14 cellular contexts compared by ENCODE assay signal in genomic region chr2:58429285-58429874, GRCh38.
DNase-seq lines count a peak whose midpoint lies in the region; ATAC-seq, FAIRE-seq and TF ChIP-seq lines count a peak whose summit lies in the region.
"Had no signal": no experiment of that assay in that cellular context is flagged by ENCODE, and none has a peak within 500 bp of the region (broad histone marks: within the 10 kb centered on the region; RNA-seq: fewer than 3 reads in every experiment).

No MANE protein-coding gene starts in this region.

- H3K36me3 ChIP-seq in Caco-2 (ENCODE audit: control insufficient read depth, insufficient read depth, low read length) = no peaks in the 10 kb centered on the region
- peaks cover 7% of the 10 kb centered on the region; the same call in 1 of the 2 replicates for H3K36me3 ChIP-seq in HUES48 (ENCODE audit: control insufficient read depth, insufficient read depth, low read length)
- no peaks in the 10 kb centered on the region for H3K36me3 ChIP-seq in H1 (ENCODE audit: control insufficient read depth in 2 of 4, insufficient read depth in 4 of 4, low read length in 3 of 4)
- no peaks in the 10 kb centered on the region for H3K36me3 ChIP-seq in gastrocnemius medialis
- H3K36me3 ChIP-seq: esophagus muscularis mucosa, HAP-1 had no signal

- H3K4ac ChIP-seq in H1 (replicated peaks; ENCODE audit: insufficient read length, low read depth, low read length) = no peak overlapping the region

- peak overlapping the region; percentile 87 for H4K5ac ChIP-seq in H1 (ENCODE audit: insufficient read length, low read depth, low read length)

- H3K27me3 ChIP-seq in Caco-2 (replicated peaks; ENCODE audit: control insufficient read depth, insufficient read depth, low read length) (no peaks in the 10 kb centered on the region), HUES48 (ENCODE audit: control insufficient read depth, insufficient read depth, low read length) (no peaks in the 10 kb centered on the region), H1 (replicated peaks in 1 of 4; ENCODE audit: control insufficient read depth in 3 of 4, extremely low read depth in 1 of 4, insufficient read depth in 3 of 4, low read length in 3 of 4) (no peaks in the 10 kb centered on the region), gastrocnemius medialis (peaks cover 0 to 16% (median 6%) of the 10 kb centered on the region in 3 donors)
- H3K27me3 ChIP-seq: body of pancreas had no signal

- no peak overlapping the region; the same call in 1 of the 2 replicates for H2AK5ac ChIP-seq in H1 (ENCODE audit: low read depth, low read length)

- peak overlapping the region; percentile 97 for H3K27ac ChIP-seq in HUES48 (ENCODE audit: low read depth, low read length)
- peak overlapping the region; percentile 90 for H3K27ac ChIP-seq in H1 (ENCODE audit: low read depth, low read length)
- H3K27ac ChIP-seq in gastrocnemius medialis = no peak overlapping the region
- H3K27ac ChIP-seq: body of pancreas, esophagus muscularis mucosa had no signal

- TF ChIP-seq CTCF in Caco-2 (IDR thresholded peaks at IDR 0.05; ENCODE audit: insufficient read depth in 1 of 2, low read depth in 1 of 2, low read length in 1 of 2, severe bottlenecking in 1 of 2, unreplicated experiment in 1 of 2) (no peak), H1 (IDR thresholded peaks at IDR 0.05; ENCODE audit: control extremely low read depth in 1 of 3, insufficient read depth in 1 of 3, low read depth in 1 of 3, low read length in 3 of 3) (no peak), nephron progenitor cell (IDR thresholded peaks at IDR 0.05) (no peak), D721Med (IDR thresholded peaks at IDR 0.05; ENCODE audit: insufficient read depth, missing control alignments) (no peak), gastrocnemius medialis (IDR thresholded peaks at IDR 0.05 in 4 of 5, conservative IDR thresholded peaks at IDR 0.05 in 1 of 5) (no peak)

- H2BK12ac ChIP-seq in H1 (ENCODE audit: low read depth, low read length) = peak overlapping the region; percentile 32; the same call in 1 of the 2 replicates

- H2BK15ac ChIP-seq in H1 (ENCODE audit: low read length) = no peak overlapping the region; the same call in 1 of the 2 replicates

- no peaks in the 10 kb centered on the region for H3K9me3 Mint-ChIP-seq in Caco-2 (ENCODE audit: unreplicated experiment)
- H3K9me3 Mint-ChIP-seq in nephron progenitor cell = no peaks in the 10 kb centered on the region
- H3K9me3 Mint-ChIP-seq: stimulated activated naive B cell treated with anti-CD40 and anti-IgM and Interleukin-4, amounts not matched to agents 10 μg/mL and 1 μg/mL and 100 μg/mL, for 72 hours had no signal

- intact Hi-C loops in Caco-2 (cut with micrococcal nuclease; ENCODE audit: unreplicated experiment) (no loop called here), gastrocnemius medialis (cut with DNase I; ENCODE audit: low total_unique reads) (no loop called here)

- H3K4me3 ChIP-seq in Caco-2 (ENCODE audit: low read depth, low read length) = no peak overlapping the region
- H3K4me3 ChIP-seq in HUES48 (ENCODE audit: low read depth, low read length) = peak overlapping the region; percentile 80
- H3K4me3 ChIP-seq in H1 (ENCODE audit: extremely low read depth in 1 of 4, insufficient read depth in 2 of 4, low read depth in 3 of 4, low read length in 4 of 4) = peak overlapping the region; percentile 63 to 75 (median 72)
- no peak overlapping the region for H3K4me3 ChIP-seq in gastrocnemius medialis

- TF ChIP-seq RAD21 in H1 (IDR thresholded peaks at IDR 0.05 in 1 of 2, conservative IDR thresholded peaks at IDR 0.05 in 1 of 2; ENCODE audit: low read depth in 2 of 2, low read length in 2 of 2) = no peak

- no peak overlapping the region for H3K23ac ChIP-seq in H1 (ENCODE audit: insufficient read length)

- H2BK120ac ChIP-seq in H1 (replicated peaks; ENCODE audit: low read depth, low read length) = peak overlapping the region; percentile 71

- ATAC-seq in HG02588 (IDR thresholded peaks at IDR 0.05; ENCODE audit: unreplicated experiment) = no peak
- ATAC-seq in gastrocnemius medialis = no peak

- peak overlapping the region; percentile 79; the same call in 1 of the 2 replicates for H2BK5ac ChIP-seq in H1 (ENCODE audit: low read depth, low read length)

- H3K79me2 ChIP-seq in H1 (ENCODE audit: control insufficient read depth in 1 of 2, insufficient read depth in 2 of 2, low read length in 2 of 2) = peaks cover 0 to 2% of the 10 kb centered on the region in 2 experiments; a peak in 1 of 4 replicates

- H2AFZ ChIP-seq in H1 (ENCODE audit: low read length) = no peak overlapping the region

- H3K4me1 ChIP-seq in Caco-2 = no peaks in the 10 kb centered on the region
- peaks cover 33% of the 10 kb centered on the region for H3K4me1 ChIP-seq in HUES48 (ENCODE audit: control insufficient read depth, insufficient read depth, low read length)
- H3K4me1 ChIP-seq in H1 (replicated peaks in 1 of 4; ENCODE audit: control insufficient read depth in 3 of 4, insufficient read depth in 4 of 4, low read length in 3 of 4) = peaks cover 0 to 11% (median 4%) of the 10 kb centered on the region in 4 experiments; a peak in 4 of 7 replicates
- peaks cover 0 to 10% of the 10 kb centered on the region in 2 donors for H3K4me1 ChIP-seq in gastrocnemius medialis

- TF ChIP-seq EP300 in H1 (IDR thresholded peaks at IDR 0.05; ENCODE audit: borderline replicate concordance in 1 of 2, low read depth in 2 of 2, low read length in 2 of 2) = no peak

- FAIRE-seq in H1 (lab: Jason Lieb, UNC) (peak; percentile 52), D721Med (lab: Jason Lieb, UNC) (no peak)

- in situ Hi-C loops in gastrocnemius medialis (cut with MboI; ENCODE audit: low sequenced_read_pairs in 4 of 4) = no loop called here

- H3K4me3 Mint-ChIP-seq in Caco-2 (ENCODE audit: unreplicated experiment) (peak overlapping the region; percentile 70), nephron progenitor cell (peak overlapping the region; percentile 87)

- POLR2A ChIA-PET in Caco-2 (lab: Charles Lee) (no interaction called here), H1 (lab: Charles Lee; ENCODE audit: partially characterized antibody) (interaction anchor here (1.0 to 1.7 kb wide), 3 partner anchors 10 to 143 kb away, joined by 3 to 8 read pairs (median 4); no protein-coding TSS in a partner anchor)

- H3K23me2 ChIP-seq in H1 (ENCODE audit: low read depth, low read length) = peaks cover 8% of the 10 kb centered on the region

- no peak for DNase-seq in Caco-2
- DNase-seq in H1 (ENCODE audit: low read depth in 1 of 2, low spot score in 2 of 2) = no peak
- DNase-seq in nephron progenitor cell = no peak
- no peak for DNase-seq in NK-92 (lab: John Stamatoyannopoulos, UW; ENCODE audit: unreplicated experiment)
- DNase-seq in D721Med (ENCODE audit: insufficient read length, low spot score) = no peak
- DNase-seq in gastrocnemius medialis = no peak
- DNase-seq: stimulated activated CD4-positive, alpha-beta T cell treated with anti-CD3 and anti-CD28 coated beads, Interleukin-1b, Interleukin-23, amount 100 ng/mL, for 48 hours; stimulated activated naive B cell treated with anti-CD40 and anti-IgM and Interleukin-4, amounts not matched to agents 10 μg/mL and 1 μg/mL and 100 μg/mL, for 72 hours; T1000 had no signal

- BruUV-seq in Caco-2 (replicated peaks; lab: Mats Ljungman, UMichigan) = no TSS peak

- CTCF ChIA-PET in Caco-2 (lab: Charles Lee) (no interaction called here), H1 (lab: Charles Lee; ENCODE audit: partially characterized antibody) (interaction anchor here (1.2 to 3.7 kb wide), 3 partner anchors 19 to 523 kb away, joined by 3 to 12 read pairs (median 4); no protein-coding TSS in a partner anchor)

- no peaks in the 10 kb centered on the region for H4K20me1 ChIP-seq in H1 (replicated peaks in 1 of 2; ENCODE audit: control insufficient read depth in 1 of 2, insufficient read depth in 2 of 2, low read length in 2 of 2)

- no peaks in the 10 kb centered on the region for H3K79me1 ChIP-seq in H1 (ENCODE audit: low read depth, low read length)

- no peak overlapping the region for H3K14ac ChIP-seq in H1 (ENCODE audit: insufficient read length)

- peak overlapping the region; percentile 70 for H3K56ac ChIP-seq in H1 (replicated peaks; ENCODE audit: insufficient read length, low read depth, low read length)

- TF ChIP-seq POLR2A in H1 (IDR thresholded peaks at IDR 0.05; ENCODE audit: control extremely low read depth in 1 of 2, low read depth in 2 of 2, low read length in 2 of 2) (no peak), gastrocnemius medialis (IDR thresholded peaks at IDR 0.05) (no peak)

- H3K4me2 ChIP-seq in H1 (ENCODE audit: insufficient read depth in 1 of 2, low read depth in 2 of 2, low read length in 2 of 2) = peak overlapping the region; percentile 77 to 94

- H3K27me3 Mint-ChIP-seq in Caco-2 (ENCODE audit: insufficient read depth, unreplicated experiment) (peaks cover 14% of the 10 kb centered on the region), nephron progenitor cell (ENCODE audit: low read depth, poor library complexity) (no peaks in the 10 kb centered on the region)

- H3K36me3 Mint-ChIP-seq in Caco-2 (ENCODE audit: insufficient read depth, unreplicated experiment) (no peaks in the 10 kb centered on the region), nephron progenitor cell (ENCODE audit: low read depth) (peaks cover 10% of the 10 kb centered on the region)
- H3K36me3 Mint-ChIP-seq: stimulated activated naive B cell treated with anti-CD40 and anti-IgM and Interleukin-4, amounts not matched to agents 10 μg/mL and 1 μg/mL and 100 μg/mL, for 72 hours had no signal

- H3K9me3 ChIP-seq in Caco-2 (no peaks in the 10 kb centered on the region), HUES48 (ENCODE audit: control insufficient read depth, insufficient read depth, low read length) (no peaks in the 10 kb centered on the region), H1 (ENCODE audit: insufficient read depth in 2 of 2, low read depth in 1 of 2, low read length in 1 of 2) (no peaks in the 10 kb centered on the region), gastrocnemius medialis (no peaks in the 10 kb centered on the region)
- H3K9me3 ChIP-seq: body of pancreas, esophagus muscularis mucosa, HAP-1 had no signal

- no peak overlapping the region for H4K8ac ChIP-seq in H1 (ENCODE audit: extremely low read depth, insufficient read depth, low read length)

- WGBS in H1 (ENCODE audit: extremely low coverage in 1 of 2, insufficient coverage in 1 of 2, insufficient read length in 1 of 2, insufficient replicate concordance in 2 of 2, low coverage in 1 of 2, low lambda C conversion rate in 2 of 2, missing lambda C conversion rate in 1 of 2), 2 experiments = 60% methylated on average over 4 of the region's 4 CpGs; no CpG with 5 or more reads in 1 of the 2 experiments

- peak overlapping the region; percentile 15; the same call in 1 of the 2 replicates for H2BK20ac ChIP-seq in H1 (ENCODE audit: low read length)

- H3K4me1 Mint-ChIP-seq in Caco-2 (ENCODE audit: low read depth, unreplicated experiment) (no peaks in the 10 kb centered on the region), nephron progenitor cell (peaks cover 48% of the 10 kb centered on the region)

- H3K27ac Mint-ChIP-seq in Caco-2 (ENCODE audit: unreplicated experiment) = no peak overlapping the region
- peak overlapping the region; percentile 97 for H3K27ac Mint-ChIP-seq in nephron progenitor cell
- H3K27ac Mint-ChIP-seq: stimulated activated naive B cell treated with anti-CD40 and anti-IgM and Interleukin-4, amounts not matched to agents 10 μg/mL and 1 μg/mL and 100 μg/mL, for 72 hours had no signal

- peak overlapping the region; percentile 73 for H3K18ac ChIP-seq in H1 (ENCODE audit: extremely low read depth, low read length)

- peak overlapping the region; percentile 80 for H4K91ac ChIP-seq in H1 (replicated peaks; ENCODE audit: insufficient read length, low read length)

- H3K9ac ChIP-seq in HUES48 (ENCODE audit: low read depth, low read length) (peak overlapping the region; percentile 84), H1 (replicated peaks in 1 of 4; ENCODE audit: extremely low read depth in 1 of 4, low read depth in 3 of 4, low read length in 3 of 4) (peak overlapping the region; percentile 73 to 91 (median 88))

Comparison
In these comparisons a context has a peak if more than half of its experiments do, and no peak if none do; other contexts are left out.
1. H3K4me3 ChIP-seq: peak in HUES48 (single experiment) and H1 (4 of 4); none in Caco-2 (single experiment) and gastrocnemius medialis (0 of 4).
2. H3K27ac ChIP-seq: peak in HUES48 (single experiment) and H1 (single experiment); none in gastrocnemius medialis (0 of 4).